Comparison of ENCODE assay signal across 1 cellular context in genomic region chr10:43377393-43377883, GRCh38.
TF ChIP-seq lines count a peak whose summit lies in the region.

No MANE protein-coding gene starts in this region.

TF ChIP-seq in HepG2, 621 proteins besides CTCF, POLR2A, EP300 and RAD21 (continued from another document):
- no peak for TF ChIP-seq AFF4 (CRISPR knock-in tag; IDR thresholded peaks at IDR 0.05)
